Comparison of ENCODE assay signal across 31 cellular contexts in genomic region chr2:125169022-125169763, GRCh38.
DNase-seq lines count a peak whose midpoint lies in the region; ATAC-seq, FAIRE-seq and TF ChIP-seq lines count a peak whose summit lies in the region.
"Had no signal": no experiment of that assay in that cellular context is flagged by ENCODE, and none has a peak within 500 bp of the region (broad histone marks: within the 10 kb centered on the region; RNA-seq: fewer than 3 reads in every experiment).

No MANE protein-coding gene starts in this region.

- H3K4me1 Mint-ChIP-seq in astrocyte (ENCODE audit: low read depth, unreplicated experiment) = peaks cover 26% of the 10 kb centered on the region
- H3K4me1 Mint-ChIP-seq: CD8-positive, alpha-beta memory T cell; nephron had no signal

- TF ChIP-seq EP300 in gastroesophageal sphincter (IDR thresholded peaks at IDR 0.05) = no peak

- no peak overlapping the region for H3K4me3 Mint-ChIP-seq in astrocyte (ENCODE audit: unreplicated experiment)
- H3K4me3 Mint-ChIP-seq: activated CD8-positive, alpha-beta T cell treated with anti-CD3 and anti-CD28 coated beads for 36 hours; CD8-positive, alpha-beta memory T cell; nephron; T-helper 1 cell treated with Interleukin-12 subunit alpha and Interleukin-12 subunit beta and Interleukin-4 antibody, amounts not matched to agents 30 μg/mL and 1 μg/mL, for 36 hours had no signal

- H3K27me3 ChIP-seq in astrocyte (ENCODE audit: insufficient read depth, low read length) (no peaks in the 10 kb centered on the region), small intestine (ENCODE audit: control insufficient read depth in 2 of 2, insufficient read depth in 2 of 2, low read length in 2 of 2) (no peaks in the 10 kb centered on the region), gastroesophageal sphincter (no peaks in the 10 kb centered on the region)
- H3K27me3 ChIP-seq: ovary, Peyer's patch, SJSA1 had no signal

- no peak for FAIRE-seq in astrocyte (lab: Jason Lieb, UNC)
- FAIRE-seq in small intestine (lab: Jason Lieb, UNC) = no peak
- FAIRE-seq: A549, endometrium had no signal

- H3K4me1 ChIP-seq in astrocyte (ENCODE audit: insufficient read depth, low read length) = no peaks in the 10 kb centered on the region
- H3K4me1 ChIP-seq in small intestine (ENCODE audit: control insufficient read depth in 2 of 2, insufficient read depth in 1 of 2, low read depth in 1 of 2, low read length in 1 of 2) = no peaks in the 10 kb centered on the region
- no peaks in the 10 kb centered on the region for H3K4me1 ChIP-seq in gastroesophageal sphincter
- H3K4me1 ChIP-seq: A549, Peyer's patch, SJSA1 had no signal

- H3K9ac ChIP-seq in astrocyte (ENCODE audit: low read length) = no peak overlapping the region

- H3K27ac Mint-ChIP-seq in astrocyte (ENCODE audit: unreplicated experiment) = peak overlapping the region; percentile 77
- H3K27ac Mint-ChIP-seq: activated CD8-positive, alpha-beta T cell treated with anti-CD3 and anti-CD28 coated beads for 36 hours; activated naive CD4-positive, alpha-beta T cell treated with anti-CD3 and anti-CD28 coated beads, Interleukin-2, amount 50 U/mL, for 72 hours; activated T-helper 2 cell treated with anti-CD3 and anti-CD28 coated beads, Interferon-gamma antibody, Interleukin-2, Interleukin-4, amounts not matched to agents 10 μg/mL and 5 μg/mL and 100 μg/mL, durations not matched to agents 14 hours and 24 hours and 36 hours; CD8-positive, alpha-beta memory T cell; nephron; T-helper 1 cell treated with Interleukin-12 subunit alpha and Interleukin-12 subunit beta and Interleukin-4 antibody, amounts not matched to agents 30 μg/mL and 1 μg/mL, for 36 hours had no signal

- no peak for TF ChIP-seq POLR2A in gastroesophageal sphincter (IDR thresholded peaks at IDR 0.05)

- no peak overlapping the region for H3K4me2 ChIP-seq in astrocyte (ENCODE audit: low read length)
- H3K4me2 ChIP-seq: A549 had no signal

- 62 to 74% (median 72%) methylated on average over 6 of the region's 6 CpGs for WGBS in small intestine, 3 donors
- 68 to 79% methylated on average over 6 of the region's 6 CpGs for WGBS in gastroesophageal sphincter (ENCODE audit: low coverage in 1 of 2), 2 donors

- no peaks in the 10 kb centered on the region for H3K36me3 Mint-ChIP-seq in astrocyte (ENCODE audit: low read depth, unreplicated experiment)
- H3K36me3 Mint-ChIP-seq: activated naive CD4-positive, alpha-beta T cell treated with anti-CD3 and anti-CD28 coated beads, Interleukin-2, amount 50 U/mL, for 72 hours; CD8-positive, alpha-beta memory T cell had no signal

- H3K9me3 ChIP-seq in astrocyte (ENCODE audit: insufficient read depth, low read depth, low read length) (no peaks in the 10 kb centered on the region), small intestine (ENCODE audit: control insufficient read depth, low read depth) (no peaks in the 10 kb centered on the region), gastroesophageal sphincter (no peaks in the 10 kb centered on the region)
- H3K9me3 ChIP-seq: A549, ovary, Peyer's patch, SJSA1 had no signal

- DNase-seq in ELR (ENCODE audit: low read depth) = peak; percentile 46
- peak; percentile 7 for DNase-seq in LHCN-M2 (ENCODE audit: low read depth)
- DNase-seq in astrocyte (ENCODE audit: low read depth) = peak; percentile 19
- DNase-seq in fibroblast of pulmonary artery (ENCODE audit: low read depth) = peak; percentile 23
- DNase-seq in small intestine = no peak
- DNase-seq in NCI-H2029 (lab: John Stamatoyannopoulos, UW) = no peak
- no peak for DNase-seq in stimulated activated CD4-positive, alpha-beta T cell treated with anti-CD3 and anti-CD28 coated beads, Interleukin-2, amount 100 ng/mL, for 24 hours
- DNase-seq: activated CD4-positive, alpha-beta T cell treated with anti-CD3 and anti-CD28 coated beads for 1 hour; activated CD8-positive, alpha-beta T cell treated with anti-CD3 and anti-CD28 coated beads for 36 hours; AML-193; anterior cingulate cortex; CD8-positive, alpha-beta memory T cell; central memory CD4-positive, alpha-beta T cell; HCEC 1CT; head of caudate nucleus; NCI-H1048; NCI-H1694 treated with DMSO at 0.1 percent for 48 hours; NCI-H524 treated with DMSO at 0.1 percent for 48 hours; ovary; Peyer's patch; retina; stimulated activated CD4-positive, alpha-beta T cell treated with anti-CD3 and anti-CD28 coated beads, Interleukin-2, amount 100 ng/mL, for 48 hours; trophoblast cell had no signal

- peaks cover 1% of the 10 kb centered on the region for H3K9me3 Mint-ChIP-seq in astrocyte (ENCODE audit: unreplicated experiment)
- H3K9me3 Mint-ChIP-seq: nephron had no signal

- no peak overlapping the region for H3K4me3 ChIP-seq in astrocyte (ENCODE audit: insufficient read depth, low read depth, low read length)
- no peak overlapping the region for H3K4me3 ChIP-seq in fibroblast of pulmonary artery (replicated peaks; ENCODE audit: low read depth, low read length)
- no peak overlapping the region for H3K4me3 ChIP-seq in small intestine (ENCODE audit: low read depth in 1 of 2, low read length in 2 of 2)
- no peak overlapping the region for H3K4me3 ChIP-seq in gastroesophageal sphincter
- H3K4me3 ChIP-seq: A549, ovary, Peyer's patch, SJSA1 had no signal

- H4K20me1 ChIP-seq in astrocyte (ENCODE audit: insufficient read depth, low read length) = no peaks in the 10 kb centered on the region

- ATAC-seq in gastroesophageal sphincter = no peak
- ATAC-seq: A549; activated CD8-positive, alpha-beta T cell treated with anti-CD3 and anti-CD28 coated beads for 36 hours; activated naive CD4-positive, alpha-beta T cell treated with anti-CD3 and anti-CD28 coated beads, Interleukin-2, amount 50 U/mL, for 72 hours had no signal

- H3K36me3 ChIP-seq in astrocyte (ENCODE audit: insufficient read depth, low read length) (no peaks in the 10 kb centered on the region), small intestine (ENCODE audit: control insufficient read depth in 2 of 2, insufficient read depth in 2 of 2, low read length in 2 of 2) (no peaks in the 10 kb centered on the region), gastroesophageal sphincter (no peaks in the 10 kb centered on the region)
- H3K36me3 ChIP-seq: ovary, Peyer's patch, SJSA1 had no signal

- H3K27me3 Mint-ChIP-seq in astrocyte (ENCODE audit: low read depth, unreplicated experiment) = no peaks in the 10 kb centered on the region
- H3K27me3 Mint-ChIP-seq: activated CD8-positive, alpha-beta T cell treated with anti-CD3 and anti-CD28 coated beads for 36 hours; CD8-positive, alpha-beta memory T cell had no signal

- H3K27ac ChIP-seq in astrocyte (ENCODE audit: low read depth, low read length) (no peak overlapping the region), small intestine (ENCODE audit: low read depth in 1 of 2, low read length in 1 of 2) (no peak overlapping the region), gastroesophageal sphincter (no peak overlapping the region)
- H3K27ac ChIP-seq: A549, ovary, Peyer's patch, SJSA1 had no signal

- no peak overlapping the region for H2AFZ ChIP-seq in astrocyte (ENCODE audit: low read depth, low read length)

- TF ChIP-seq CTCF in astrocyte (IDR thresholded peaks at IDR 0.05; ENCODE audit: insufficient read depth, low read depth, low read length) (no peak), fibroblast of pulmonary artery (IDR thresholded peaks at IDR 0.05; ENCODE audit: low read length, missing control alignments) (no peak), gastroesophageal sphincter (IDR thresholded peaks at IDR 0.05) (no peak)

- H3K79me2 ChIP-seq in astrocyte (ENCODE audit: insufficient read depth, low read length) = no peaks in the 10 kb centered on the region

Comparison
In these comparisons a context has a peak if more than half of its experiments do, and no peak if none do; other contexts are left out.
1. DNase-seq: peak in ELR (single experiment), LHCN-M2 (single experiment), astrocyte (single experiment) and fibroblast of pulmonary artery (single experiment); none in small intestine (single experiment), NCI-H2029 (single experiment) and stimulated activated CD4-positive, alpha-beta T cell treated with anti-CD3 and anti-CD28 coated beads, Interleukin-2, amount 100 ng/mL, for 24 hours (0 of 2).